ENCODE assay signal across 15 cellular contexts in genomic region chr10:102608487-102608886, GRCh38. TPM values are rescaled to one million over a fixed set of nuclear protein-coding genes. Genes with fewer than 3 reads are reported as not detected.
A peak's percentile ranks its signal among the peaks of the same experiment; 100 is the strongest.
DNase-seq lines count a peak whose midpoint lies in the region; ATAC-seq and TF ChIP-seq lines count a peak whose summit lies in the region.
"Had no signal": no experiment of that assay in that cellular context is flagged by ENCODE, and none has a peak within 500 bp of the region (broad histone marks: within the 10 kb centered on the region; RNA-seq: fewer than 3 reads in every experiment).

No MANE protein-coding gene starts in this region.

- DNase-seq in activated CD4-positive, alpha-beta memory T cell treated with anti-CD3 and anti-CD28 coated beads for 36 hours: no peak
- no peak for DNase-seq in activated CD4-positive, alpha-beta memory T cell treated with anti-CD3 and anti-CD28 coated beads, Interleukin-2, amount 10 ng/mL, durations not matched to agents 7 days and 5 days
- peak; percentile 69 for DNase-seq in H7
- DNase-seq in superior temporal gyrus (ENCODE audit: extremely low spot score): no peak
- no peak for DNase-seq in NCI-H1092 treated with DMSO at 0.1 percent for 48 hours (lab: John Stamatoyannopoulos, UW)
- DNase-seq: activated effector memory CD4-positive, alpha-beta T cell treated with anti-CD3 and anti-CD28 coated beads, Interleukin-2, amount 50 U/mL, for 16 hours; erythroblast; NCI-H2171; small intestine; T-helper 1 cell had no signal

- peak; percentile 56 for ATAC-seq in stimulated activated memory B cell treated with anti-CD40 and anti-IgM and Interleukin-4, amounts not matched to agents 10 μg/mL and 1 μg/mL and 100 μg/mL, for 72 hours
- ATAC-seq in HG03442 (IDR thresholded peaks at IDR 0.05; ENCODE audit: unreplicated experiment): no peak

- POLR2A ChIA-PET in activated CD4-positive, alpha-beta memory T cell treated with anti-CD3 and anti-CD28 coated beads for 36 hours (lab: Charles Lee): no interaction called here
- POLR2A ChIA-PET in activated CD4-positive, alpha-beta memory T cell treated with anti-CD3 and anti-CD28 coated beads, Interleukin-2, amount 10 ng/mL, durations not matched to agents 7 days and 5 days (lab: Charles Lee): no interaction called here

- H3K4me3 Mint-ChIP-seq in activated CD4-positive, alpha-beta memory T cell treated with anti-CD3 and anti-CD28 coated beads for 36 hours: no peak overlapping the region
- no peak overlapping the region for H3K4me3 Mint-ChIP-seq in activated CD4-positive, alpha-beta memory T cell treated with anti-CD3 and anti-CD28 coated beads, Interleukin-2, amount 10 ng/mL, durations not matched to agents 7 days and 5 days
- H3K4me3 Mint-ChIP-seq in brain: no peak overlapping the region
- H3K4me3 Mint-ChIP-seq in stimulated activated memory B cell treated with anti-CD40 and anti-IgM and Interleukin-4, amounts not matched to agents 10 μg/mL and 1 μg/mL and 100 μg/mL, for 72 hours: no peak overlapping the region
- H3K4me3 Mint-ChIP-seq: dendritic cell treated with granulocyte-macrophage colony-stimulating factor and Interleukin-4, amounts not matched to agents 40 ng/mL and 50 ng/mL, for 4 days; type B pancreatic cell had no signal

- TF ChIP-seq CTCF in brain (conservative IDR thresholded peaks at IDR 0.05): no peak

- no peaks in the 10 kb centered on the region for H3K9me3 Mint-ChIP-seq in activated CD4-positive, alpha-beta memory T cell treated with anti-CD3 and anti-CD28 coated beads for 36 hours
- no peaks in the 10 kb centered on the region for H3K9me3 Mint-ChIP-seq in activated CD4-positive, alpha-beta memory T cell treated with anti-CD3 and anti-CD28 coated beads, Interleukin-2, amount 10 ng/mL, durations not matched to agents 7 days and 5 days
- no peaks in the 10 kb centered on the region for H3K9me3 Mint-ChIP-seq in brain
- no peaks in the 10 kb centered on the region for H3K9me3 Mint-ChIP-seq in stimulated activated memory B cell treated with anti-CD40 and anti-IgM and Interleukin-4, amounts not matched to agents 10 μg/mL and 1 μg/mL and 100 μg/mL, for 72 hours
- H3K9me3 Mint-ChIP-seq: dendritic cell treated with granulocyte-macrophage colony-stimulating factor and Interleukin-4, amounts not matched to agents 40 ng/mL and 50 ng/mL, for 4 days; type B pancreatic cell had no signal

- H3K36me3 Mint-ChIP-seq in activated CD4-positive, alpha-beta memory T cell treated with anti-CD3 and anti-CD28 coated beads for 36 hours: peaks cover 3% of the 10 kb centered on the region
- H3K36me3 Mint-ChIP-seq in activated CD4-positive, alpha-beta memory T cell treated with anti-CD3 and anti-CD28 coated beads, Interleukin-2, amount 10 ng/mL, durations not matched to agents 7 days and 5 days (ENCODE audit: low read depth): no peaks in the 10 kb centered on the region
- H3K36me3 Mint-ChIP-seq in brain: peaks cover 14% of the 10 kb centered on the region
- peaks cover 17% of the 10 kb centered on the region for H3K36me3 Mint-ChIP-seq in stimulated activated memory B cell treated with anti-CD40 and anti-IgM and Interleukin-4, amounts not matched to agents 10 μg/mL and 1 μg/mL and 100 μg/mL, for 72 hours

- intact Hi-C loops in activated CD4-positive, alpha-beta memory T cell treated with anti-CD3 and anti-CD28 coated beads for 36 hours (cut with micrococcal nuclease): no loop called here

- H3K27me3 ChIP-seq in H7 (ENCODE audit: control insufficient read depth, insufficient read depth, low read length): no peaks in the 10 kb centered on the region

- no peaks in the 10 kb centered on the region for H3K27me3 Mint-ChIP-seq in activated CD4-positive, alpha-beta memory T cell treated with anti-CD3 and anti-CD28 coated beads for 36 hours
- no peaks in the 10 kb centered on the region for H3K27me3 Mint-ChIP-seq in activated CD4-positive, alpha-beta memory T cell treated with anti-CD3 and anti-CD28 coated beads, Interleukin-2, amount 10 ng/mL, durations not matched to agents 7 days and 5 days
- H3K27me3 Mint-ChIP-seq in brain: no peaks in the 10 kb centered on the region
- no peaks in the 10 kb centered on the region for H3K27me3 Mint-ChIP-seq in stimulated activated memory B cell treated with anti-CD40 and anti-IgM and Interleukin-4, amounts not matched to agents 10 μg/mL and 1 μg/mL and 100 μg/mL, for 72 hours
- H3K27me3 Mint-ChIP-seq: dendritic cell treated with granulocyte-macrophage colony-stimulating factor and Interleukin-4, amounts not matched to agents 40 ng/mL and 50 ng/mL, for 4 days; type B pancreatic cell had no signal

- no peak overlapping the region for H3K4me3 ChIP-seq in H7 (ENCODE audit: insufficient read depth, low read depth, low read length)

- CTCF ChIA-PET in activated CD4-positive, alpha-beta memory T cell treated with anti-CD3 and anti-CD28 coated beads for 36 hours (lab: Charles Lee): interaction anchor here (0.9 kb wide), 1 partner anchor 37 kb away, joined by 3 read pairs; no protein-coding TSS in a partner anchor
- CTCF ChIA-PET in activated CD4-positive, alpha-beta memory T cell treated with anti-CD3 and anti-CD28 coated beads, Interleukin-2, amount 10 ng/mL, durations not matched to agents 7 days and 5 days (lab: Charles Lee): interaction anchor here (1.0 to 1.2 kb wide), 2 partner anchors 11 to 24 kb away, joined by 3 read pairs; no protein-coding TSS in a partner anchor

- H3K4me1 Mint-ChIP-seq in activated CD4-positive, alpha-beta memory T cell treated with anti-CD3 and anti-CD28 coated beads for 36 hours (ENCODE audit: low read depth): peaks cover 52% of the 10 kb centered on the region
- peaks cover 32% of the 10 kb centered on the region for H3K4me1 Mint-ChIP-seq in activated CD4-positive, alpha-beta memory T cell treated with anti-CD3 and anti-CD28 coated beads, Interleukin-2, amount 10 ng/mL, durations not matched to agents 7 days and 5 days
- H3K4me1 Mint-ChIP-seq in brain: peaks cover 37% of the 10 kb centered on the region
- H3K4me1 Mint-ChIP-seq in stimulated activated memory B cell treated with anti-CD40 and anti-IgM and Interleukin-4, amounts not matched to agents 10 μg/mL and 1 μg/mL and 100 μg/mL, for 72 hours: peaks cover 9% of the 10 kb centered on the region

- H3K27ac Mint-ChIP-seq in activated CD4-positive, alpha-beta memory T cell treated with anti-CD3 and anti-CD28 coated beads for 36 hours: peak overlapping the region; percentile 33
- no peak overlapping the region for H3K27ac Mint-ChIP-seq in activated CD4-positive, alpha-beta memory T cell treated with anti-CD3 and anti-CD28 coated beads, Interleukin-2, amount 10 ng/mL, durations not matched to agents 7 days and 5 days
- H3K27ac Mint-ChIP-seq in brain: peak overlapping the region in 3 of 5 experiments; percentile 5 to 43 (median 6)
- peak overlapping the region; percentile 51 for H3K27ac Mint-ChIP-seq in stimulated activated memory B cell treated with anti-CD40 and anti-IgM and Interleukin-4, amounts not matched to agents 10 μg/mL and 1 μg/mL and 100 μg/mL, for 72 hours
- H3K27ac Mint-ChIP-seq: dendritic cell treated with granulocyte-macrophage colony-stimulating factor and Interleukin-4, amounts not matched to agents 40 ng/mL and 50 ng/mL, for 4 days; type B pancreatic cell had no signal

- no peaks in the 10 kb centered on the region for H3K36me3 ChIP-seq in H7 (replicated peaks; ENCODE audit: control insufficient read depth, insufficient read depth, low read length)

RNA-seq across cellular contexts. Expression of gene TRIM8, which starts 35.8 kb away (rescaled TPM):
- 10 to 100 TPM; 46.8 to 50.3 TPM for total RNA-seq in activated CD4-positive, alpha-beta memory T cell treated with anti-CD3 and anti-CD28 coated beads for 36 hours
- 10 to 100 TPM; 53.0 to 56.0 TPM for total RNA-seq in activated CD4-positive, alpha-beta memory T cell treated with anti-CD3 and anti-CD28 coated beads, Interleukin-2, amount 10 ng/mL, durations not matched to agents 7 days and 5 days
- total RNA-seq in H7 (2014; rRNA removed; shearing (Covaris generic)): 43.5 and 46.4 TPM in 2 replicates
- 97.4 TPM for polyA plus RNA-seq in brain (ENCODE audit: insufficient read depth, low read depth, low replicate concordance)
